1 cellular context compared by ENCODE assay signal in genomic region chr2:27823564-27823963, GRCh38.
TF ChIP-seq lines count a peak whose summit lies in the region.

No MANE protein-coding gene starts in this region.

TF ChIP-seq in GM23338, 12 proteins besides CTCF, POLR2A, EP300 and RAD21 (continued from another document):
- TF ChIP-seq REST (IDR thresholded peaks at IDR 0.05; ENCODE audit: unreplicated experiment) (no peak), POLR2AphosphoS5 (IDR thresholded peaks at IDR 0.05; ENCODE audit: low read depth) (no peak), JUNB (IDR thresholded peaks at IDR 0.05; ENCODE audit: unreplicated experiment) (no peak)
- TF ChIP-seq, protein P1, sequence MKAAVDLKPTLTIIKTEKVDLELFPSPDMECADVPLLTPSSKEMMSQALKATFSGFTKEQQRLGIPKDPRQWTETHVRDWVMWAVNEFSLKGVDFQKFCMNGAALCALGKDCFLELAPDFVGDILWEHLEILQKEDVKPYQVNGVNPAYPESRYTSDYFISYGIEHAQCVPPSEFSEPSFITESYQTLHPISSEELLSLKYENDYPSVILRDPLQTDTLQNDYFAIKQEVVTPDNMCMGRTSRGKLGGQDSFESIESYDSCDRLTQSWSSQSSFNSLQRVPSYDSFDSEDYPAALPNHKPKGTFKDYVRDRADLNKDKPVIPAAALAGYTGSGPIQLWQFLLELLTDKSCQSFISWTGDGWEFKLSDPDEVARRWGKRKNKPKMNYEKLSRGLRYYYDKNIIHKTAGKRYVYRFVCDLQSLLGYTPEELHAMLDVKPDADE (IDR thresholded peaks at IDR 0.05): no peak
TF ChIP-seq in GM23338: peak in this region for 0.
